ENCODE assay signal across 36 cellular contexts in genomic region chr1:166671627-166672026, GRCh38.
"Had no signal": no experiment of that assay in that cellular context is flagged by ENCODE, and none has a peak within 500 bp of the region (broad histone marks: within the 10 kb centered on the region; RNA-seq: fewer than 3 reads in every experiment).

No MANE protein-coding gene starts in this region.

- DNase-seq: activated B cell treated with CpG ODN at 0.5 μM for 24 hours; activated CD4-positive, alpha-beta memory T cell treated with anti-CD3 and anti-CD28 coated beads for 36 hours; activated CD4-positive, alpha-beta T cell treated with anti-CD3 and anti-CD28 coated beads for 4 hours; activated CD4-positive, alpha-beta T cell treated with anti-CD3 and anti-CD28 coated beads, Interleukin-2, amount 10 ng/mL, durations not matched to agents 24 days and 14 days; activated CD4-positive, alpha-beta T cell treated with anti-CD3 and anti-CD28 coated beads, Interleukin-2, amount 50 U/mL, for 1 hour; activated CD4-positive, alpha-beta T cell treated with anti-CD3 and anti-CD28 coated beads, Interleukin-2, amount 50 U/mL, for 4 hours; activated CD4-positive, CD25-positive, alpha-beta regulatory T cell treated with anti-CD3 and anti-CD28 coated beads, Interleukin-2, amount 50 U/mL, for 72 hours; activated CD8-positive, alpha-beta memory T cell treated with anti-CD3 and anti-CD28 coated beads for 24 hours; activated CD8-positive, alpha-beta memory T cell treated with anti-CD3 and anti-CD28 coated beads, Interleukin-2, amount 10 ng/mL, durations not matched to agents 7 days and 5 days; activated CD8-positive, alpha-beta memory T cell treated with anti-CD3 and anti-CD28 coated beads, Interleukin-2, amount 50 U/mL, for 48 hours; activated CD8-positive, alpha-beta T cell treated with anti-CD3 and anti-CD28 coated beads, Interleukin-2, amount 10 ng/mL, durations not matched to agents 7 days and 5 days; activated effector memory CD4-positive, alpha-beta T cell treated with Interleukin-2 at 50 U/mL for 16 hours; activated gamma-delta T cell; activated naive CD4-positive, alpha-beta T cell treated with anti-CD3 and anti-CD28 coated beads, Interleukin-2, amount 10 ng/mL, durations not matched to agents 7 days and 5 days; activated naive CD4-positive, alpha-beta T cell treated with Interleukin-2 at 50 U/mL for 16 hours; activated naive CD8-positive, alpha-beta T cell treated with anti-CD3 and anti-CD28 coated beads, Interleukin-2, amount 10 ng/mL, durations not matched to agents 7 days and 5 days; activated naive CD8-positive, alpha-beta T cell treated with anti-CD3 and anti-CD28 coated beads, Interleukin-2, amount 50 U/mL, for 24 hours; activated T-cell treated with anti-CD3 and anti-CD28 coated beads, Interleukin-2, amount 50 U/mL, for 24 hours; activated T-cell treated with anti-CD3 and anti-CD28 coated beads, Interleukin-2, amount 50 U/mL, for 48 hours; amygdala; anterior cingulate cortex; caudate nucleus; cerebellar nuclear complex; T-helper 1 cell; T-helper 2 cell; T-helper 9 cell had no signal

- ATAC-seq: activated CD8-positive, alpha-beta memory T cell treated with anti-CD3 and anti-CD28 coated beads, Interleukin-2, amount 10 ng/mL, durations not matched to agents 7 days and 5 days; activated CD8-positive, alpha-beta T cell treated with anti-CD3 and anti-CD28 coated beads, Interleukin-2, amount 10 ng/mL, durations not matched to agents 7 days and 5 days; activated naive CD8-positive, alpha-beta T cell treated with anti-CD3 and anti-CD28 coated beads, Interleukin-2, amount 50 U/mL, for 24 hours had no signal

- H3K4me3 ChIP-seq: ascending aorta, cardiac muscle cell had no signal

- H3K36me3 Mint-ChIP-seq: activated CD4-positive, alpha-beta memory T cell treated with anti-CD3 and anti-CD28 coated beads for 36 hours; activated CD8-positive, alpha-beta memory T cell treated with anti-CD3 and anti-CD28 coated beads, Interleukin-2, amount 10 ng/mL, durations not matched to agents 7 days and 5 days; activated naive CD4-positive, alpha-beta T cell treated with anti-CD3 and anti-CD28 coated beads, Interleukin-2, amount 10 ng/mL, durations not matched to agents 7 days and 5 days; activated naive CD4-positive, alpha-beta T cell treated with anti-CD3 and anti-CD28 coated beads, Interleukin-2, amount 50 U/mL, for 24 hours; activated naive CD8-positive, alpha-beta T cell; activated naive CD8-positive, alpha-beta T cell treated with anti-CD3 and anti-CD28 coated beads, Interleukin-2, amount 10 ng/mL, durations not matched to agents 7 days and 5 days; brain had no signal

- H3K36me3 ChIP-seq: ascending aorta, cardiac muscle cell had no signal

- H3K27me3 ChIP-seq: ascending aorta, cardiac muscle cell had no signal

- H3K27me3 Mint-ChIP-seq: activated B cell treated with CpG ODN at 0.5 μM for 24 hours; activated CD4-positive, alpha-beta T cell treated with anti-CD3 and anti-CD28 coated beads, Interleukin-2, amount 10 ng/mL, durations not matched to agents 24 days and 14 days; activated naive CD4-positive, alpha-beta T cell treated with anti-CD3 and anti-CD28 coated beads, Interleukin-2, amount 10 ng/mL, durations not matched to agents 7 days and 5 days; activated naive CD8-positive, alpha-beta T cell treated with anti-CD3 and anti-CD28 coated beads, Interleukin-2, amount 10 ng/mL, durations not matched to agents 7 days and 5 days; activated naive CD8-positive, alpha-beta T cell treated with anti-CD3 and anti-CD28 coated beads, Interleukin-2, amount 50 U/mL, for 24 hours; brain had no signal

- H3K9me3 Mint-ChIP-seq: activated B cell treated with CpG ODN at 0.5 μM for 24 hours; activated CD4-positive, alpha-beta memory T cell treated with anti-CD3 and anti-CD28 coated beads for 36 hours; activated CD4-positive, alpha-beta T cell treated with anti-CD3 and anti-CD28 coated beads, Interleukin-2, amount 10 ng/mL, durations not matched to agents 24 days and 14 days; activated naive CD4-positive, alpha-beta T cell treated with anti-CD3 and anti-CD28 coated beads, Interleukin-2, amount 10 ng/mL, durations not matched to agents 7 days and 5 days; activated naive CD4-positive, alpha-beta T cell treated with anti-CD3 and anti-CD28 coated beads, Interleukin-2, amount 50 U/mL, for 24 hours; activated naive CD8-positive, alpha-beta T cell treated with anti-CD3 and anti-CD28 coated beads, Interleukin-2, amount 10 ng/mL, durations not matched to agents 7 days and 5 days; activated T-cell treated with anti-CD3 and anti-CD28 coated beads, Interleukin-2, amount 50 U/mL, for 24 hours; activated T-helper 2 cell treated with anti-CD3 and anti-CD28 coated beads, Interferon-gamma antibody, Interleukin-2, Interleukin-4, amounts not matched to agents 10 μg/mL and 5 μg/mL and 100 μg/mL, durations not matched to agents 14 hours and 24 hours and 36 hours; central memory CD8-positive, alpha-beta T cell; T-helper 1 cell treated with Interleukin-12 subunit alpha and Interleukin-12 subunit beta and Interleukin-4 antibody, amounts not matched to agents 30 μg/mL and 1 μg/mL, for 36 hours; T-helper 2 cell treated with Interferon-gamma antibody and Interleukin-4, amounts not matched to agents 5 μg/mL and 100 μg/mL, for 36 hours had no signal

- H3K27ac ChIP-seq: ascending aorta, cardiac muscle cell, VCaP had no signal

- H3K4me1 Mint-ChIP-seq: brain had no signal

- H3K4me1 ChIP-seq: ascending aorta had no signal

- H3K4me3 Mint-ChIP-seq: activated B cell treated with CpG ODN at 0.5 μM for 24 hours; activated CD4-positive, alpha-beta memory T cell treated with anti-CD3 and anti-CD28 coated beads for 36 hours; activated CD4-positive, alpha-beta T cell treated with anti-CD3 and anti-CD28 coated beads, Interleukin-2, amount 10 ng/mL, durations not matched to agents 24 days and 14 days; activated CD8-positive, alpha-beta memory T cell treated with anti-CD3 and anti-CD28 coated beads, Interleukin-2, amount 10 ng/mL, durations not matched to agents 7 days and 5 days; activated CD8-positive, alpha-beta T cell treated with anti-CD3 and anti-CD28 coated beads, Interleukin-2, amount 10 ng/mL, durations not matched to agents 7 days and 5 days; activated naive CD4-positive, alpha-beta T cell treated with anti-CD3 and anti-CD28 coated beads, Interleukin-2, amount 10 ng/mL, durations not matched to agents 7 days and 5 days; activated naive CD4-positive, alpha-beta T cell treated with anti-CD3 and anti-CD28 coated beads, Interleukin-2, amount 50 U/mL, for 24 hours; activated naive CD8-positive, alpha-beta T cell; activated naive CD8-positive, alpha-beta T cell treated with anti-CD3 and anti-CD28 coated beads, Interleukin-2, amount 10 ng/mL, durations not matched to agents 7 days and 5 days; activated naive CD8-positive, alpha-beta T cell treated with anti-CD3 and anti-CD28 coated beads, Interleukin-2, amount 50 U/mL, for 24 hours; activated T-cell treated with anti-CD3 and anti-CD28 coated beads, Interleukin-2, amount 50 U/mL, for 24 hours; brain; central memory CD8-positive, alpha-beta T cell; T-helper 1 cell treated with Interleukin-12 subunit alpha and Interleukin-12 subunit beta and Interleukin-4 antibody, amounts not matched to agents 30 μg/mL and 1 μg/mL, for 36 hours; T-helper 2 cell treated with Interferon-gamma antibody and Interleukin-4, amounts not matched to agents 5 μg/mL and 100 μg/mL, for 36 hours had no signal

- H3K27ac Mint-ChIP-seq: activated B cell treated with CpG ODN at 0.5 μM for 24 hours; activated CD4-positive, alpha-beta memory T cell treated with anti-CD3 and anti-CD28 coated beads for 36 hours; activated CD4-positive, alpha-beta T cell treated with anti-CD3 and anti-CD28 coated beads, Interleukin-2, amount 10 ng/mL, durations not matched to agents 24 days and 14 days; activated CD8-positive, alpha-beta memory T cell treated with anti-CD3 and anti-CD28 coated beads, Interleukin-2, amount 10 ng/mL, durations not matched to agents 7 days and 5 days; activated CD8-positive, alpha-beta T cell treated with anti-CD3 and anti-CD28 coated beads, Interleukin-2, amount 10 ng/mL, durations not matched to agents 7 days and 5 days; activated naive CD4-positive, alpha-beta T cell treated with anti-CD3 and anti-CD28 coated beads, Interleukin-2, amount 10 ng/mL, durations not matched to agents 7 days and 5 days; activated naive CD4-positive, alpha-beta T cell treated with anti-CD3 and anti-CD28 coated beads, Interleukin-2, amount 50 U/mL, for 24 hours; activated naive CD8-positive, alpha-beta T cell; activated naive CD8-positive, alpha-beta T cell treated with anti-CD3 and anti-CD28 coated beads, Interleukin-2, amount 10 ng/mL, durations not matched to agents 7 days and 5 days; activated naive CD8-positive, alpha-beta T cell treated with anti-CD3 and anti-CD28 coated beads, Interleukin-2, amount 50 U/mL, for 24 hours; activated T-cell treated with anti-CD3 and anti-CD28 coated beads, Interleukin-2, amount 50 U/mL, for 24 hours; activated T-helper 2 cell treated with anti-CD3 and anti-CD28 coated beads, Interferon-gamma antibody, Interleukin-2, Interleukin-4, amounts not matched to agents 10 μg/mL and 5 μg/mL and 100 μg/mL, durations not matched to agents 14 hours and 24 hours and 36 hours; brain; T-helper 1 cell treated with Interleukin-12 subunit alpha and Interleukin-12 subunit beta and Interleukin-4 antibody, amounts not matched to agents 30 μg/mL and 1 μg/mL, for 36 hours; T-helper 2 cell treated with Interferon-gamma antibody and Interleukin-4, amounts not matched to agents 5 μg/mL and 100 μg/mL, for 36 hours had no signal
